Comparison of ENCODE assay signal across 15 cellular contexts in the genomic region with DNA sequence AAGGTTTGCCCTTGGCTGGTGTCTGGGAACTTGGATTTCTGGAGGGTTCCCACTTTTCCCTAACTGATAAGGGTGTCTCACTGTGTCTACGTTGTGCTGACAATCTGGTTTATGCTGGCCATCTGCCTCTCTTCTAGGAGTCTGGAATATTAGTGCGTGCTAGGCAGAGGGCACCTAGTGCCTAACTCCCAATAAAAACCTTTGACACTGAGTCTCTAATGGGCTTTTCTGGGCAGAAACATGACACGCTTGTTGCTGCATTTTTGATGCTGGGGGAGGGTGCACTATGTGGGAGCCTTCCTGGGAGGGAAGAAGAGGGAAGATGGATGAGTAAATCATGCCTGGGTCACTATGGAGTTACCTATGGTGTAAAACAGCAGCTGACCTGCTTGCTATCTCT.
"Had no signal": no experiment of that assay in that cellular context is flagged by ENCODE, and none has a peak within 500 bp of the region (broad histone marks: within the 10 kb centered on the region; RNA-seq: fewer than 3 reads in every experiment).

No MANE protein-coding gene starts in this region.

- H3K9me3 ChIP-seq: ascending aorta, gastroesophageal sphincter, left lung, right atrium auricular region, tibial artery had no signal

- H3K36me3 ChIP-seq: ascending aorta, gastroesophageal sphincter, left lung, right atrium auricular region, tibial artery had no signal

- H3K27ac ChIP-seq: ascending aorta, gastroesophageal sphincter, left lung, right atrium auricular region, skin epidermis, tibial artery had no signal

- H3K4me1 ChIP-seq: ascending aorta, gastroesophageal sphincter, left lung, right atrium auricular region, tibial artery had no signal

- FAIRE-seq: keratinocyte, urothelium cell line had no signal

- H3K27me3 ChIP-seq: ascending aorta, gastroesophageal sphincter, left lung, right atrium auricular region, tibial artery had no signal

- DNase-seq: activated CD4-positive, CD25-positive, alpha-beta regulatory T cell treated with anti-CD3 and anti-CD28 coated beads, Interleukin-2, amount 50 U/mL, for 72 hours; activated naive CD4-positive, alpha-beta T cell treated with Interleukin-2 at 50 U/mL for 16 hours; erythroblast; left lung; mammary epithelial cell; posterior cingulate gyrus; stimulated activated CD4-positive, alpha-beta T cell treated with anti-CD3 and anti-CD28 coated beads, Interleukin-4, amount 100 ng/mL, for 24 hours; stimulated activated naive CD4-positive, alpha-beta T cell; tibial artery had no signal

- ATAC-seq: gastroesophageal sphincter, left lung had no signal

- H3K4me3 ChIP-seq: ascending aorta, gastroesophageal sphincter, left lung, right atrium auricular region, skin epidermis, tibial artery had no signal
